26 cellular contexts compared by ENCODE assay signal in the genomic region with DNA sequence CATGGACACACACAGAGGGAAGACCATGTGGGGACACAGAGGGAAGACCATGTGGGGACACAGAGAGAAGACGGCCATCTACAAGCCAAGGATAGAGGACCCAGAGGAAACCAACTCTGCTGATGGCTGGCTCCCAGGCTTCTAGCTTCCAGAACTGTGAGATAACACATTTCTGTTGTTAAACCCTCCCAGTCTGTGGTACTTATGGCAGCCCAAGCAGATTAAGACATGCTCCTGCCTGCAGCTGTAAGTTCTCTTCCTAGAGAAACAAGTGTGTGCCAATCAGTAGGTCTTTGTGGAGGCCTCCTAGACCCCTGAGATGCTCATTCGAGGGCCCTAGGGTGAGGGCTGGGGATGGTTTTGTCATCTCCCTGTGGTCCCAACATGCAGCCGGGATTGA. TPM values are rescaled to one million over a fixed set of nuclear protein-coding genes. Genes with fewer than 3 reads are reported as not detected.
"Had no signal": no experiment of that assay in that cellular context is flagged by ENCODE, and none has a peak within 500 bp of the region (broad histone marks: within the 10 kb centered on the region; RNA-seq: fewer than 3 reads in every experiment).

No MANE protein-coding gene starts in this region.

- H3K9me3 Mint-ChIP-seq: activated naive CD4-positive, alpha-beta T cell treated with anti-CD3 and anti-CD28 coated beads, Interleukin-2, amount 50 U/mL, for 24 hours; central memory CD8-positive, alpha-beta T cell; effector memory CD8-positive, alpha-beta T cell; neural progenitor cell; T-helper 1 cell treated with Interleukin-12 subunit alpha and Interleukin-12 subunit beta and Interleukin-4 antibody, amounts not matched to agents 30 μg/mL and 1 μg/mL, for 36 hours; type B pancreatic cell; WTC11 had no signal

- H3K36me3 Mint-ChIP-seq: activated naive CD4-positive, alpha-beta T cell treated with anti-CD3 and anti-CD28 coated beads, Interleukin-2, amount 50 U/mL, for 24 hours; naive thymus-derived CD8-positive, alpha-beta T cell; neural progenitor cell; type B pancreatic cell; WTC11 had no signal

- H3K4me1 Mint-ChIP-seq: activated naive CD4-positive, alpha-beta T cell treated with anti-CD3 and anti-CD28 coated beads, Interleukin-2, amount 50 U/mL, for 24 hours had no signal

- H3K4me3 ChIP-seq: esophagus muscularis mucosa, neural progenitor cell, sigmoid colon, thoracic aorta, vagina had no signal

- H3K36me3 ChIP-seq: brain microvascular endothelial cell, neural progenitor cell, sigmoid colon, thoracic aorta, vagina had no signal

- ATAC-seq: effector memory CD8-positive, alpha-beta T cell; naive thymus-derived CD8-positive, alpha-beta T cell; WTC11 had no signal

- DNase-seq: activated CD4-positive, alpha-beta T cell treated with anti-CD3 and anti-CD28 coated beads, Interleukin-2, amount 50 U/mL, for 4 hours; activated gamma-delta T cell; aorta; brain microvascular endothelial cell; effector memory CD8-positive, alpha-beta T cell; kidney; naive thymus-derived CD8-positive, alpha-beta T cell; posterior cingulate gyrus; sigmoid colon; stimulated activated CD4-positive, alpha-beta T cell treated with anti-CD3 and anti-CD28 coated beads, Interleukin-4, amount 100 ng/mL, for 1 hour; stimulated activated naive CD4-positive, alpha-beta T cell treated with Interleukin-2 at 50 U/mL for 16 hours; T1000 had no signal

- H3K9me3 ChIP-seq: esophagus muscularis mucosa, sigmoid colon, thoracic aorta, vagina had no signal

- H3K4me3 Mint-ChIP-seq: activated naive CD4-positive, alpha-beta T cell treated with anti-CD3 and anti-CD28 coated beads, Interleukin-2, amount 50 U/mL, for 24 hours; central memory CD8-positive, alpha-beta T cell; effector memory CD8-positive, alpha-beta T cell; naive thymus-derived CD8-positive, alpha-beta T cell; neural progenitor cell; T-helper 1 cell treated with Interleukin-12 subunit alpha and Interleukin-12 subunit beta and Interleukin-4 antibody, amounts not matched to agents 30 μg/mL and 1 μg/mL, for 36 hours; type B pancreatic cell; WTC11 had no signal

- H3K27me3 ChIP-seq: brain microvascular endothelial cell, esophagus muscularis mucosa, neural progenitor cell, sigmoid colon, vagina had no signal

- H3K27ac Mint-ChIP-seq: activated naive CD4-positive, alpha-beta T cell treated with anti-CD3 and anti-CD28 coated beads, Interleukin-2, amount 50 U/mL, for 24 hours; effector memory CD8-positive, alpha-beta T cell; naive thymus-derived CD8-positive, alpha-beta T cell; neural progenitor cell; T-helper 1 cell treated with Interleukin-12 subunit alpha and Interleukin-12 subunit beta and Interleukin-4 antibody, amounts not matched to agents 30 μg/mL and 1 μg/mL, for 36 hours; type B pancreatic cell; WTC11 had no signal

RNA-seq across cellular contexts. Expression of gene AGT, which starts 2.7 kb away (rescaled TPM):
- total RNA-seq: dermis microvascular lymphatic vessel endothelial cell; endothelial cell of umbilical vein; lung microvascular endothelial cell; naive thymus-derived CD8-positive, alpha-beta T cell had no signal
- polyA plus RNA-seq: endothelial cell of umbilical vein; naive thymus-derived CD8-positive, alpha-beta T cell had no signal

RNA-seq across cellular contexts. Expression of gene CAPN9, which starts 35.9 kb away (rescaled TPM):
- total RNA-seq: aorta; dermis microvascular lymphatic vessel endothelial cell; endothelial cell of umbilical vein; esophagus muscularis mucosa; left lobe of liver; lung microvascular endothelial cell; naive thymus-derived CD8-positive, alpha-beta T cell; omental fat pad; vagina; WTC11 had no signal
- polyA plus RNA-seq: endothelial cell of umbilical vein; naive thymus-derived CD8-positive, alpha-beta T cell had no signal
